Comparison of ENCODE assay signal across 26 cellular contexts in genomic region chr3:183967693-183968092, GRCh38. TPM values are rescaled to one million over a fixed set of nuclear protein-coding genes. Genes with fewer than 3 reads are reported as not detected.
DNase-seq lines count a peak whose midpoint lies in the region; ATAC-seq and TF ChIP-seq lines count a peak whose summit lies in the region.
"Had no signal": no experiment of that assay in that cellular context is flagged by ENCODE, and none has a peak within 500 bp of the region (broad histone marks: within the 10 kb centered on the region; RNA-seq: fewer than 3 reads in every experiment).

No MANE protein-coding gene starts in this region.

- intact Hi-C loops in lower lobe of right lung (cut with DNase I): no loop called here

- H3K27ac Mint-ChIP-seq in GM23338: peak overlapping the region; percentile 17
- H3K27ac Mint-ChIP-seq: activated B cell treated with CpG ODN at 0.5 μM for 24 hours; activated T-cell treated with anti-CD3 and anti-CD28 coated beads, Interleukin-2, amount 50 U/mL, for 72 hours had no signal

- H3K9me3 ChIP-seq in lower lobe of right lung (no peaks in the 10 kb centered on the region), smooth muscle cell (replicated peaks; ENCODE audit: low read depth) (no peaks in the 10 kb centered on the region)
- H3K9me3 ChIP-seq: BLaER1, stomach, tibial artery had no signal

- H3K27me3 ChIP-seq in GM23338 (ENCODE audit: insufficient read depth): no peaks in the 10 kb centered on the region
- H3K27me3 ChIP-seq in lower lobe of right lung (ENCODE audit: low read depth): no peaks in the 10 kb centered on the region
- no peaks in the 10 kb centered on the region for H3K27me3 ChIP-seq in smooth muscle cell (ENCODE audit: low read depth)
- H3K27me3 ChIP-seq: BLaER1, stomach, tibial artery had no signal

- H3K4me2 ChIP-seq in GM23338: no peak overlapping the region
- no peak overlapping the region for H3K4me2 ChIP-seq in smooth muscle cell
- H3K4me2 ChIP-seq: BLaER1, KMS-11 had no signal

- no peak overlapping the region for H3K9ac ChIP-seq in smooth muscle cell (ENCODE audit: low read depth)
- H3K9ac ChIP-seq: BLaER1, KMS-11 had no signal

- no peaks in the 10 kb centered on the region for H3K79me2 ChIP-seq in GM23338 (replicated peaks; ENCODE audit: insufficient read depth)
- H3K79me2 ChIP-seq in smooth muscle cell (ENCODE audit: low read depth): no peaks in the 10 kb centered on the region

- no peak for DNase-seq in GM23338 (ENCODE audit: low spot score)
- DNase-seq in lower lobe of right lung: no peak
- DNase-seq in smooth muscle cell (lab: John Stamatoyannopoulos, UW; ENCODE audit: unreplicated experiment): no peak
- DNase-seq in putamen (ENCODE audit: low spot score): no peak
- no peak for DNase-seq in NCI-H1105 treated with DMSO at 0.1 percent for 48 hours (lab: John Stamatoyannopoulos, UW)
- no peak for DNase-seq in GM10248 (ENCODE audit: extremely low spot score)
- DNase-seq: activated B cell treated with CpG ODN at 0.5 μM for 24 hours; activated CD4-positive, alpha-beta T cell treated with anti-CD3 and anti-CD28 coated beads, Interleukin-2, amount 50 U/mL, for 1 hour; activated naive CD4-positive, alpha-beta T cell; activated T-cell treated with anti-CD3 and anti-CD28 coated beads, Interleukin-2, amount 50 U/mL, for 72 hours; dermis blood vessel endothelial cell; EL; NCI-H146; NCI-H524 treated with DMSO at 0.1 percent for 48 hours; NK-92 treated with Interleukin-12 subunit alpha and Interleukin-12 subunit beta, amount 100 ng/mL, for 24 hours; nucleus accumbens; retina; SIG-M5; stomach; T1000; tibial artery had no signal

- POLR2A ChIA-PET in GM10248 (lab: Yijun Ruan, JAX): no interaction called here

- H3K4me3 ChIP-seq in GM23338 (no peak overlapping the region), lower lobe of right lung (no peak overlapping the region), smooth muscle cell (no peak overlapping the region)
- H3K4me3 ChIP-seq: BLaER1, skin epidermis, stomach, tibial artery had no signal

- CTCF ChIA-PET in GM10248 (lab: Yijun Ruan, JAX): no interaction called here

- H3K27ac ChIP-seq in GM23338 (ENCODE audit: low read depth) (no peak overlapping the region), VCaP (peak overlapping the region; percentile 75), lower lobe of right lung (no peak overlapping the region), smooth muscle cell (ENCODE audit: low read depth) (peak overlapping the region; percentile 79)
- H3K27ac ChIP-seq: BLaER1, KMS-11, skin epidermis, stomach, tibial artery had no signal

- no peaks in the 10 kb centered on the region for H3K4me1 ChIP-seq in GM23338 (ENCODE audit: insufficient read depth)
- no peaks in the 10 kb centered on the region for H3K4me1 ChIP-seq in lower lobe of right lung
- no peaks in the 10 kb centered on the region for H3K4me1 ChIP-seq in smooth muscle cell (ENCODE audit: low read depth)
- H3K4me1 ChIP-seq: tibial artery had no signal

- no peak overlapping the region for H3K4me3 Mint-ChIP-seq in GM23338
- H3K4me3 Mint-ChIP-seq: activated B cell treated with CpG ODN at 0.5 μM for 24 hours; activated T-cell treated with anti-CD3 and anti-CD28 coated beads, Interleukin-2, amount 50 U/mL, for 72 hours had no signal

- H3F3A ChIP-seq in GM23338 (replicated peaks; ENCODE audit: low read depth) (no peaks in the 10 kb centered on the region), smooth muscle cell (ENCODE audit: low read depth) (no peaks in the 10 kb centered on the region)

- H3K4me1 Mint-ChIP-seq in GM23338: no peaks in the 10 kb centered on the region
- H3K4me1 Mint-ChIP-seq: activated B cell treated with CpG ODN at 0.5 μM for 24 hours had no signal

- TF ChIP-seq CTCF in GM23338 (conservative IDR thresholded peaks at IDR 0.05; ENCODE audit: low read depth in 2 of 2) (no peak), VCaP (conservative IDR thresholded peaks at IDR 0.05) (no peak), lower lobe of right lung (IDR thresholded peaks at IDR 0.05) (no peak), smooth muscle cell (IDR thresholded peaks at IDR 0.05; ENCODE audit: borderline replicate concordance, insufficient read depth, poor library complexity, severe bottlenecking) (no peak), GM10248 (IDR thresholded peaks at IDR 0.05; ENCODE audit: control extremely low read depth, extremely low read depth, low read depth, missing control alignments) (no peak)

- no peaks in the 10 kb centered on the region for H3K9me3 Mint-ChIP-seq in GM23338
- H3K9me3 Mint-ChIP-seq: activated B cell treated with CpG ODN at 0.5 μM for 24 hours; activated T-cell treated with anti-CD3 and anti-CD28 coated beads, Interleukin-2, amount 50 U/mL, for 72 hours had no signal

- WGBS in smooth muscle cell (ENCODE audit: low lambda C conversion rate): 84% methylated on average over 3 of the region's 3 CpGs

- no peaks in the 10 kb centered on the region for H3K9me2 ChIP-seq in GM23338 (ENCODE audit: insufficient read depth)

- H3K36me3 ChIP-seq in GM23338 (ENCODE audit: insufficient read depth) (no peaks in the 10 kb centered on the region), lower lobe of right lung (peaks cover 68% of the 10 kb centered on the region), smooth muscle cell (ENCODE audit: low read depth) (no peaks in the 10 kb centered on the region)

- ATAC-seq in GM23338 (no peak), lower lobe of right lung (peak; percentile 43 to 71)
- ATAC-seq: activated T-cell treated with anti-CD3 and anti-CD28 coated beads, Interleukin-2, amount 50 U/mL, for 72 hours; Panc1 had no signal

- peaks cover 40% of the 10 kb centered on the region for H3K36me3 Mint-ChIP-seq in GM23338 (ENCODE audit: low read depth)

- no peak overlapping the region for H2AFZ ChIP-seq in GM23338
- H2AFZ ChIP-seq in smooth muscle cell (ENCODE audit: low read depth): no peak overlapping the region

- H4K20me1 ChIP-seq in GM23338 (replicated peaks; ENCODE audit: insufficient read depth) (no peaks in the 10 kb centered on the region; the same call in 1 of the 2 replicates), smooth muscle cell (ENCODE audit: low read depth) (no peaks in the 10 kb centered on the region)
- H4K20me1 ChIP-seq: BLaER1 had no signal

- H3K27me3 Mint-ChIP-seq in GM23338 (ENCODE audit: insufficient read depth, low read depth, poor library complexity): no peaks in the 10 kb centered on the region
- H3K27me3 Mint-ChIP-seq: activated B cell treated with CpG ODN at 0.5 μM for 24 hours had no signal

TF ChIP-seq in GM23338, 12 proteins besides CTCF, POLR2A, EP300 and RAD21 (continues in another document):
- TF ChIP-seq STAT1 (IDR thresholded peaks at IDR 0.05; ENCODE audit: unreplicated experiment) (no peak), CREB1 (CRISPR knock-in tag; IDR thresholded peaks at IDR 0.05; ENCODE audit: low read depth) (no peak), EZH2phosphoT487 (IDR thresholded peaks at IDR 0.05; ENCODE audit: unreplicated experiment) (no peak), EZH2 (IDR thresholded peaks at IDR 0.05; ENCODE audit: low read depth, unreplicated experiment) (no peak), ETS1 (IDR thresholded peaks at IDR 0.05) (no peak), NANOG (IDR thresholded peaks at IDR 0.05; ENCODE audit: borderline replicate concordance) (no peak), JUNB (IDR thresholded peaks at IDR 0.05; ENCODE audit: unreplicated experiment) (no peak)

RNA-seq across cellular contexts. Expression of gene ABCC5, which starts 50.0 kb away (rescaled TPM):
- 38.5 and 39.9 TPM in 2 replicates for total RNA-seq in GM23338 (2014; rRNA removed; shearing (Covaris generic))
- polyA plus RNA-seq in GM23338 (2016; fragmentation: Nextera tagmentation; extraction: Ambion mirVana) (14.0 TPM in 2 replicates), smooth muscle cell (18.2 and 18.5 TPM in 2 replicates)
- total RNA-seq in lower lobe of right lung (38.0 TPM), smooth muscle cell (20.0 and 24.8 TPM in 2 replicates)

Comparison
In these comparisons a context has a peak if more than half of its experiments do, and no peak if none do; other contexts are left out.
1. H3K27ac ChIP-seq: peak in VCaP (single experiment) and smooth muscle cell (single experiment); none in GM23338 (single experiment) and lower lobe of right lung (single experiment).